In the genomic region with DNA sequence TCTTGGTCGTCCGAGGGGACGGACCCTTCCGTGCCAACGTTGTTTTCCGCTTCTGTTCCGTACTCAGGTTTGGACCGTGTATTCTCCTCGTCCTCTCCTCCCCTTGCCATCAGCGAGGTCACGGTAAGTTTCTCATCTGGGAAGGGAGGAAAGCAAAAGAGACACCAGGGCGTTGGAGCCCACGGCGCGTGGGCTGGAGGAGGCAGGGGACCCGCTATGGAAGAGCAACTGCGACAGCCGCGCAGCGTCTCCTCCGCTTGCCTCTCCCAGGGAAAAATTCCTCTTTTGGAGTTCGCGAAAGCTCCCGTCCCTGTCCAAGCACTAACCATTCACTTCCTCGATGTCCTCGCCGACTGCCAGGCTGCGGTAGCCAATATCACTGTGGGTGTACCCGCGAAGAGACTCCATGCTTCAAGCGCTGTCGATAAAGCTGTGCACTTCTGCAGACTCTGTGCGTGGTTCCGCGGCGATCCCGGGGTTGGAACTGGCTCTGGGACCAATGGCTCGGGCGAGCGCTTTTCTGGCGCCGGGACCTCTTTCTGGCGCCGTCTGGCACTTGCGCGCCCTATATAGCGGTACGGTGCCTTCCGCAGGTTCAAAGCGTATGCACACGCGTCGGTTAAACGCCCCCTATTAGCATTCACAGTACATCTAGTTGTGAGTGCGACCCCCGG, we compare ENCODE assay signal across 9 cellular contexts. TPM values are rescaled to one million over a fixed set of nuclear protein-coding genes. Genes with fewer than 3 reads are reported as not detected.
DNase-seq lines count a peak whose midpoint lies in the region; ATAC-seq and TF ChIP-seq lines count a peak whose summit lies in the region.
"Had no signal": no experiment of that assay in that cellular context is flagged by ENCODE, and none has a peak within 500 bp of the region (broad histone marks: within the 10 kb centered on the region; RNA-seq: fewer than 3 reads in every experiment).

A gene (minus strand): TSS at position 492 of the 674 bp plus-strand sequence. CDS start 84 bp downstream, at position 408.

- H3K4me2 ChIP-seq in SK-N-SH (no peak within 1 kb of the TSS), smooth muscle cell (peak within 1 kb of the TSS; percentile 74)

- no peaks in the 10 kb centered on the region for H3K9me2 ChIP-seq in SK-N-SH

- DNase-seq in SK-N-SH, result no peak
- DNase-seq in activated B cell treated with CpG ODN at 0.5 μM for 24 hours, result no peak
- DNase-seq in glutamatergic neuron, result peak; percentile 27
- no peak for DNase-seq in smooth muscle cell (lab: John Stamatoyannopoulos, UW; ENCODE audit: unreplicated experiment)
- DNase-seq in LoVo (ENCODE audit: low spot score), result no peak
- DNase-seq in COLO829 (ENCODE audit: low spot score), result no peak
- DNase-seq: NCI-H2029 treated with DMSO at 0.1 percent for 48 hours had no signal

- H3K27me3 Mint-ChIP-seq in activated B cell treated with CpG ODN at 0.5 μM for 24 hours (peaks cover 17% of the 10 kb centered on the region), glutamatergic neuron (ENCODE audit: unreplicated experiment) (peaks cover 8% of the 10 kb centered on the region)

- WGBS in SK-N-SH (ENCODE audit: low lambda C conversion rate), result 40% methylated on average over 38 of the region's 56 CpGs
- 47% methylated on average over 56 of the region's 56 CpGs for WGBS in smooth muscle cell (ENCODE audit: low lambda C conversion rate)

- H3K79me2 ChIP-seq in SK-N-SH (ENCODE audit: insufficient read depth) (no peaks in the 10 kb centered on the region), smooth muscle cell (ENCODE audit: low read depth) (no peaks in the 10 kb centered on the region)

- H3K27ac Mint-ChIP-seq in activated B cell treated with CpG ODN at 0.5 μM for 24 hours, result no peak within 1 kb of the TSS
- no peak within 1 kb of the TSS for H3K27ac Mint-ChIP-seq in glutamatergic neuron (ENCODE audit: unreplicated experiment)

- H3F3A ChIP-seq in SK-N-SH (replicated peaks; ENCODE audit: insufficient read depth) (no peaks in the 10 kb centered on the region), smooth muscle cell (ENCODE audit: low read depth) (no peaks in the 10 kb centered on the region)

- no peak within 1 kb of the TSS for H3K9ac ChIP-seq in SK-N-SH
- H3K9ac ChIP-seq in smooth muscle cell (ENCODE audit: low read depth), result no peak within 1 kb of the TSS

- H3K4me1 Mint-ChIP-seq in activated B cell treated with CpG ODN at 0.5 μM for 24 hours (peaks cover 9% of the 10 kb centered on the region), glutamatergic neuron (ENCODE audit: low read depth, unreplicated experiment) (no peaks in the 10 kb centered on the region)

- no peak within 1 kb of the TSS for H3K27ac ChIP-seq in SK-N-SH (ENCODE audit: low read depth in 2 of 2, low read length in 1 of 2)
- no peak within 1 kb of the TSS for H3K27ac ChIP-seq in smooth muscle cell (ENCODE audit: low read depth)

- CTCF ChIA-PET in SK-N-SH (lab: Yijun Ruan, JAX), result interaction anchor here (1.3 to 2.1 kb wide), 3 partner anchors 12 to 142 kb away, joined by 3 to 8 read pairs (median 4); no protein-coding TSS in a partner anchor
- CTCF ChIA-PET in activated B cell treated with CpG ODN at 0.5 μM for 24 hours (lab: Charles Lee), result no interaction called here

- H2AFZ ChIP-seq in SK-N-SH (ENCODE audit: low read depth) (no peak within 1 kb of the TSS), smooth muscle cell (ENCODE audit: low read depth) (no peak within 1 kb of the TSS)

- H3K4me3 Mint-ChIP-seq in activated B cell treated with CpG ODN at 0.5 μM for 24 hours (peak within 1 kb of the TSS; percentile 66), glutamatergic neuron (ENCODE audit: unreplicated experiment) (peak within 1 kb of the TSS; percentile 75)

- H3K36me3 ChIP-seq in SK-N-SH (replicated peaks in 1 of 2; ENCODE audit: control insufficient read depth in 1 of 2, insufficient read depth in 2 of 2, low read length in 1 of 2) (no peaks in the 10 kb centered on the region), smooth muscle cell (ENCODE audit: low read depth) (no peaks in the 10 kb centered on the region)

- H3K9me3 Mint-ChIP-seq in activated B cell treated with CpG ODN at 0.5 μM for 24 hours (no peaks in the 10 kb centered on the region), glutamatergic neuron (ENCODE audit: unreplicated experiment) (no peaks in the 10 kb centered on the region)

- H3K4me3 ChIP-seq in SK-N-SH (ENCODE audit: low read depth in 2 of 2, low read length in 1 of 2) (no peak within 1 kb of the TSS), smooth muscle cell (peak within 1 kb of the TSS; percentile 27)

- H3K4me1 ChIP-seq in SK-N-SH (ENCODE audit: control insufficient read depth in 1 of 2, insufficient read depth in 2 of 2, low read depth in 1 of 2, low read length in 1 of 2) (no peaks in the 10 kb centered on the region), smooth muscle cell (ENCODE audit: low read depth) (no peaks in the 10 kb centered on the region)

- peaks cover 47% of the 10 kb centered on the region for H3K27me3 ChIP-seq in SK-N-SH (ENCODE audit: insufficient read depth)
- peaks cover 81% of the 10 kb centered on the region for H3K27me3 ChIP-seq in smooth muscle cell (ENCODE audit: low read depth)

- no peaks in the 10 kb centered on the region for H3K9me3 ChIP-seq in SK-N-SH
- H3K9me3 ChIP-seq in smooth muscle cell (replicated peaks; ENCODE audit: low read depth), result no peaks in the 10 kb centered on the region

- TF ChIP-seq RAD21 in SK-N-SH (IDR thresholded peaks at IDR 0.05; ENCODE audit: low read length), result no peak

- H4K20me1 ChIP-seq in SK-N-SH (ENCODE audit: insufficient read depth) (no peaks in the 10 kb centered on the region), smooth muscle cell (ENCODE audit: low read depth) (no peaks in the 10 kb centered on the region)

- ATAC-seq in SK-N-SH treated with all-trans-retinoic acid at 6 μM for 48 hours, result peak; percentile 38; the same call in 2 of the 3 replicates
- ATAC-seq in activated B cell treated with CpG ODN at 0.5 μM for 24 hours (ENCODE audit: low read depth), result no peak
- no peak for ATAC-seq in GM21576 (IDR thresholded peaks at IDR 0.05; ENCODE audit: unreplicated experiment)

- no peak for TF ChIP-seq CTCF in SK-N-SH (IDR thresholded peaks at IDR 0.05)
- TF ChIP-seq CTCF in activated B cell treated with CpG ODN at 0.5 μM for 24 hours (IDR thresholded peaks at IDR 0.05), result no peak
- TF ChIP-seq CTCF in glutamatergic neuron (IDR thresholded peaks at IDR 0.05; ENCODE audit: partially characterized antibody, unreplicated experiment), result no peak
- no peak for TF ChIP-seq CTCF in smooth muscle cell (IDR thresholded peaks at IDR 0.05; ENCODE audit: borderline replicate concordance, insufficient read depth, poor library complexity, severe bottlenecking)

- no peak for TF ChIP-seq EP300 in SK-N-SH (IDR thresholded peaks at IDR 0.05; ENCODE audit: borderline replicate concordance in 1 of 2, low read depth in 1 of 2, low read length in 1 of 2)

- POLR2A ChIA-PET in SK-N-SH (lab: Yijun Ruan, JAX) (no interaction called here), activated B cell treated with CpG ODN at 0.5 μM for 24 hours (lab: Charles Lee) (no interaction called here)

- no peaks in the 10 kb centered on the region for H3K36me3 Mint-ChIP-seq in activated B cell treated with CpG ODN at 0.5 μM for 24 hours (ENCODE audit: low read depth)
- no peaks in the 10 kb centered on the region for H3K36me3 Mint-ChIP-seq in glutamatergic neuron (ENCODE audit: unreplicated experiment)

- intact Hi-C loops in activated B cell treated with CpG ODN at 0.5 μM for 24 hours (cut with micrococcal nuclease), result no loop called here

TF ChIP-seq in SK-N-SH treated with all-trans-retinoic acid at 6 μM for 48 hours, 23 proteins besides CTCF, POLR2A, EP300 and RAD21 (continues in another document):
- TF ChIP-seq ZFP3 (CRISPR knock-in tag; IDR thresholded peaks at IDR 0.05) (no peak), ZC3H10 (CRISPR knock-in tag; IDR thresholded peaks at IDR 0.05) (no peak), TCF4 (CRISPR knock-in tag; IDR thresholded peaks at IDR 0.05; ENCODE audit: borderline replicate concordance) (no peak), CSDC2 (CRISPR knock-in tag; IDR thresholded peaks at IDR 0.05) (no peak), OSR1 (CRISPR knock-in tag; IDR thresholded peaks at IDR 0.05) (no peak), ISL1 (CRISPR knock-in tag; IDR thresholded peaks at IDR 0.05) (no peak), ZFP30 (CRISPR knock-in tag; IDR thresholded peaks at IDR 0.05) (no peak), BACH2 (CRISPR knock-in tag; IDR thresholded peaks at IDR 0.05; ENCODE audit: borderline replicate concordance) (no peak), PPARA (CRISPR knock-in tag; IDR thresholded peaks at IDR 0.05; ENCODE audit: borderline replicate concordance) (no peak)

TF ChIP-seq in SK-N-SH, 30 proteins besides CTCF, POLR2A, EP300 and RAD21:
- TF ChIP-seq TAF1 (IDR thresholded peaks at IDR 0.05; ENCODE audit: borderline replicate concordance, low read depth, low read length), result no peak

RNA-seq across cellular contexts. Expression of the gene that starts here (rescaled TPM):
- polyA plus RNA-seq in SK-N-SH (2012; rRNA removed) (not detected in 2 replicates), smooth muscle cell (0.17 TPM in 1 of 2 replicates, not detected in the other)
- not detected in 2 replicates for polyA plus RNA-seq in SK-N-SH (2012; cell fraction: cytosol; rRNA removed)
- polyA plus RNA-seq in SK-N-SH (2012; cell fraction: nucleus; rRNA removed), result not detected in 2 replicates
- total RNA-seq in activated B cell treated with CpG ODN at 0.5 μM for 24 hours (not detected in 2 replicates), glutamatergic neuron (ENCODE audit: unreplicated experiment) (not detected), smooth muscle cell (not detected in 2 replicates)

Comparison
In these comparisons a context has a peak if more than half of its experiments do, and no peak if none do; other contexts are left out.
1. Peak in DNase-seq in glutamatergic neuron; RNA of the gene not detected or under 1 TPM.